In the genomic region with DNA sequence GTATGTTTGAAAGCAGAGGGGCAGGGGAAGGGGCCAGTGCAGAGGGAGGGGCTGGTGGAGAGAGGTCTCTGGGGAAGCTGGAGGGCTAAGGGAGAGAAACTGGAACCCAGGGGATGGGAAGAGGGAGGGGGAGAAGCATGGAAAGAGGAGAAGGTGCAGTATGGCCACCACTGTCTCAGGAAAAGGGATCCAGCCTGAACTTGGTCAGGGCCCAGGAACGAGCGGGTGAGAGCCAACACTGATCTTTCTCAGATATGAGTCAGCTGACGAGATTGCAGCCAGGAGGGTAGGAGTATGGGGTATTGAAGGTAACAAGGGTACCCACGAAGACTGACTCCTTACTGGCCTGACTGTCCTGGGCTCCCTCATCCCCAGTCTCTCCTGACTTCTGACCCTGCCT, we compare ENCODE assay signal across 28 cellular contexts. TPM values are rescaled to one million over a fixed set of nuclear protein-coding genes. Genes with fewer than 3 reads are reported as not detected.
"Had no signal": no experiment of that assay in that cellular context is flagged by ENCODE, and none has a peak within 500 bp of the region (broad histone marks: within the 10 kb centered on the region; RNA-seq: fewer than 3 reads in every experiment).

No MANE protein-coding gene starts in this region.

- H3K4me3 ChIP-seq: cardiac muscle cell, esophagus squamous epithelium, prostate gland, spleen, vagina had no signal

- H3K27ac ChIP-seq: cardiac muscle cell, epithelial cell of prostate, esophagus squamous epithelium, neutrophil, spleen, vagina had no signal

- DNase-seq: activated CD4-positive, alpha-beta T cell treated with anti-CD3 and anti-CD28 coated beads for 36 hours; activated CD4-positive, alpha-beta T cell treated with anti-CD3 and anti-CD28 coated beads, Interleukin-2, amount 50 U/mL, for 4 hours; activated CD4-positive, CD25-positive, alpha-beta regulatory T cell; activated CD8-positive, alpha-beta memory T cell treated with anti-CD3 and anti-CD28 coated beads for 24 hours; activated effector memory CD4-positive, alpha-beta T cell treated with Interleukin-2 at 50 U/mL for 16 hours; activated naive CD4-positive, alpha-beta T cell treated with Interleukin-2 at 50 U/mL for 16 hours; esophagus squamous epithelium; mammary epithelial cell; naive B cell; nephron progenitor cell; spleen; stimulated activated CD4-positive, alpha-beta T cell treated with anti-CD3 and anti-CD28 coated beads, Interleukin-2, amount 100 ng/mL, for 48 hours; T-helper 1 cell had no signal

- H3K36me3 ChIP-seq: cardiac muscle cell, neutrophil, prostate gland, vagina had no signal

- H3K36me3 Mint-ChIP-seq: activated naive CD8-positive, alpha-beta T cell; brain; mesothelial cell of epicardium; naive B cell; type B pancreatic cell had no signal

- ATAC-seq: activated CD4-positive, alpha-beta T cell treated with anti-CD3 and anti-CD28 coated beads for 36 hours had no signal

- H3K27ac Mint-ChIP-seq: activated CD4-positive, alpha-beta T cell treated with anti-CD3 and anti-CD28 coated beads for 36 hours; activated naive CD8-positive, alpha-beta T cell; mesothelial cell of epicardium; naive B cell; stimulated activated naive CD8-positive, alpha-beta T cell treated with anti-CD3 and anti-CD28 coated beads, Interleukin-15, Interleukin-2, amounts not matched to agents 100 ng/mL and 50 ng/mL, for 24 hours; type B pancreatic cell had no signal

- H3K27me3 Mint-ChIP-seq: activated CD4-positive, alpha-beta T cell treated with anti-CD3 and anti-CD28 coated beads for 36 hours; activated naive CD8-positive, alpha-beta T cell; naive B cell; stimulated activated naive CD8-positive, alpha-beta T cell treated with anti-CD3 and anti-CD28 coated beads, Interleukin-15, Interleukin-2, amounts not matched to agents 100 ng/mL and 50 ng/mL, for 24 hours; type B pancreatic cell had no signal

- H3K4me1 Mint-ChIP-seq: activated CD4-positive, alpha-beta T cell treated with anti-CD3 and anti-CD28 coated beads for 36 hours; mesothelial cell of epicardium had no signal

- H3K9me3 Mint-ChIP-seq: mesothelial cell of epicardium; nephron progenitor cell; stimulated activated naive CD8-positive, alpha-beta T cell treated with anti-CD3 and anti-CD28 coated beads, Interleukin-15, Interleukin-2, amounts not matched to agents 100 ng/mL and 50 ng/mL, for 24 hours; T-helper 2 cell treated with Interferon-gamma antibody and Interleukin-4, amounts not matched to agents 5 μg/mL and 100 μg/mL, for 36 hours; type B pancreatic cell had no signal

- H3K4me3 Mint-ChIP-seq: activated CD4-positive, alpha-beta T cell treated with anti-CD3 and anti-CD28 coated beads for 36 hours; activated naive CD8-positive, alpha-beta T cell; mesothelial cell of epicardium; naive B cell; nephron progenitor cell; stimulated activated naive CD8-positive, alpha-beta T cell treated with anti-CD3 and anti-CD28 coated beads, Interleukin-15, Interleukin-2, amounts not matched to agents 100 ng/mL and 50 ng/mL, for 24 hours; T-helper 2 cell treated with Interferon-gamma antibody and Interleukin-4, amounts not matched to agents 5 μg/mL and 100 μg/mL, for 36 hours; type B pancreatic cell had no signal

- H3K9me3 ChIP-seq: esophagus squamous epithelium, neutrophil, prostate gland, spleen, vagina had no signal

- H3K27me3 ChIP-seq: cardiac muscle cell, esophagus squamous epithelium, neutrophil, spleen, vagina had no signal

- H3K4me1 ChIP-seq: esophagus squamous epithelium, prostate gland, vagina had no signal

RNA-seq across cellular contexts. Expression of a gene that starts 18.0 kb away (rescaled TPM):
- total RNA-seq: activated CD4-positive, alpha-beta T cell treated with anti-CD3 and anti-CD28 coated beads for 36 hours; chondrocyte; mammary epithelial cell; osteocyte had no signal
- polyA plus RNA-seq: cardiac muscle cell, mammary epithelial cell had no signal

RNA-seq across cellular contexts. Expression of a gene that starts 18.8 kb away (rescaled TPM):
- total RNA-seq: activated CD4-positive, alpha-beta T cell treated with anti-CD3 and anti-CD28 coated beads for 36 hours; cardiac muscle cell; chondrocyte; esophagus squamous epithelium; frontal cortex; mesothelial cell of epicardium; osteocyte; prostate gland; vagina had no signal
- polyA plus RNA-seq: cardiac muscle cell, spleen had no signal

RNA-seq across cellular contexts. Expression of a gene that starts 33.5 kb away (rescaled TPM):
- total RNA-seq: activated CD4-positive, alpha-beta T cell treated with anti-CD3 and anti-CD28 coated beads for 36 hours; aorta; chondrocyte; frontal cortex; osteocyte; spleen had no signal
- polyA plus RNA-seq: cardiac muscle cell, spleen had no signal
